ENCODE assay signal across 8 cellular contexts in the genomic region with DNA sequence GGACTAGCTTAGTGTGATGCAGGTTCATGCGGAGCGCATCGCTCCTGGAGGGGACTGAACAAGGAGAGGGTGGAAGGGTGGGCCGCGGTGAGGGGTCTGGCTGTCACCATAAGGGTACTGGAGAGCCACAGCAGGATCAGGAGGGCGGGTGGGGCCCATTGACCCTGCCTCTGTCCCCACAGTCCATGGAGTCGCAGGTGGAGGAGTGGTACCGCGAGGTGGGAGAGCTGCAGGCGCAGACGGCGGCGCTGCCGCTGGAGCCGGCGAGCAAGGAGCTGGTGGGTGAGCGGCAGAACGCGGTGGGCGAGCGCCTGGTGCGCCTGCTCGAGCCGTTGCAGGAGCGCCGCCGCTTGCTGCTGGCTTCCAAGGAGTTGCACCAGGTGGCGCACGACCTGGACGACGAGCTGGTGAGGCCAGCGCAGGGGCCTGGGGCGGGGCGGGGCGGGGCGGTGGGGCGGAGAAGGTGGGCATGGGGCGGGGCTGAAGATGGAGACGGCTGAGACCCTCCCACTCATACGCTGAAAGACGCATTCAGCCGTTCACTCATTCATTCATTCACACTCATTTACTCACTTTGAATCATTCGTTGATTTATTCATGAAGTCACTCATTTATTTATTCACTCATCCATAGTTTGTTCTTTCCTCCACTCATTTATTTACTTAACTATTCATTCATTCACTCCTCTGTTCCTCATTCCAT. TPM values are rescaled to one million over a fixed set of nuclear protein-coding genes. Genes with fewer than 3 reads are reported as not detected.
DNase-seq lines count a peak whose midpoint lies in the region; ATAC-seq lines count a peak whose summit lies in the region.

No MANE protein-coding gene starts in this region.

- H3K4me1 Mint-ChIP-seq in CD4-positive, CD25-positive, alpha-beta regulatory T cell: peaks cover 0 to 10% (median 5%) of the 10 kb centered on the region in 4 donors
- H3K4me1 Mint-ChIP-seq in T-cell: peaks cover 10 to 12% (median 11%) of the 10 kb centered on the region in 3 donors

- no peaks in the 10 kb centered on the region for H3K9me3 ChIP-seq in CD4-positive, CD25-positive, alpha-beta regulatory T cell (ENCODE audit: control insufficient read depth in 2 of 2, low read length in 2 of 2)
- H3K9me3 ChIP-seq in HUES64 (ENCODE audit: insufficient read depth, low read depth, low read length): 0 out of 2 replicates have a peak, but pooled peaks cover 3% of the 10 kb centered on the region
- H3K9me3 ChIP-seq in adipocyte (ENCODE audit: control insufficient read depth, low read length): no peaks in the 10 kb centered on the region

- POLR2A ChIA-PET in T-cell (lab: Charles Lee): no interaction called here

- H3K9me3 Mint-ChIP-seq in CD4-positive, CD25-positive, alpha-beta regulatory T cell: peaks cover 0 to 4% (median 0%) of the 10 kb centered on the region in 7 donors
- H3K9me3 Mint-ChIP-seq in T-cell: no peaks in the 10 kb centered on the region

- peaks cover 16% of the 10 kb centered on the region for H3K27me3 ChIP-seq in CD4-positive, CD25-positive, alpha-beta regulatory T cell (ENCODE audit: control insufficient read depth, insufficient read depth, low read length)
- H3K27me3 ChIP-seq in HUES64 (ENCODE audit: insufficient read depth, low read length) (peaks cover 44% of the 10 kb centered on the region), adipocyte (replicated peaks; ENCODE audit: control insufficient read depth, insufficient read depth, low read length) (peaks cover 43% of the 10 kb centered on the region)

- H3K4me3 Mint-ChIP-seq in CD4-positive, CD25-positive, alpha-beta regulatory T cell: peak overlapping the region in 3 of 4 donors; percentile 13 to 48 (median 33)
- H3K4me3 Mint-ChIP-seq in T-cell: peak overlapping the region in 1 of 3 donors; percentile 41

- no peak overlapping the region for H3K9ac ChIP-seq in HUES64 (ENCODE audit: low read depth, low read length)
- H3K9ac ChIP-seq in adipocyte (ENCODE audit: low read length): no peak overlapping the region

- CTCF ChIA-PET in T-cell (lab: Charles Lee): interaction anchor here (0.5 to 1.0 kb wide), 9 partner anchors 8 to 782 kb away, joined by 3 to 6 read pairs (median 4); partner anchors contain the start of gene LTBP4 (in 1 of the 2)

- no peaks in the 10 kb centered on the region for H3K36me3 ChIP-seq in CD4-positive, CD25-positive, alpha-beta regulatory T cell (ENCODE audit: control insufficient read depth, insufficient read depth, low read length)
- H3K36me3 ChIP-seq in HUES64 (ENCODE audit: insufficient read depth, low read length) (no peaks in the 10 kb centered on the region), adipocyte (ENCODE audit: control insufficient read depth, insufficient read depth, low read length, severe bottlenecking) (no peaks in the 10 kb centered on the region)

- peak; percentile 46 to 65 for ATAC-seq in CD4-positive, CD25-positive, alpha-beta regulatory T cell (ENCODE audit: low read depth in 2 of 2)
- ATAC-seq in T-cell (replicated peaks in 1 of 4) (peak; percentile 81 to 96 (median 84)), HG02623 (IDR thresholded peaks at IDR 0.05; ENCODE audit: unreplicated experiment) (no peak), HG03108 (IDR thresholded peaks at IDR 0.05; ENCODE audit: unreplicated experiment) (no peak)

- peaks cover 52% of the 10 kb centered on the region for H3K27me3 Mint-ChIP-seq in CD4-positive, CD25-positive, alpha-beta regulatory T cell
- H3K27me3 Mint-ChIP-seq in T-cell: peaks cover 44 to 54% of the 10 kb centered on the region in 2 donors

- H3K36me3 Mint-ChIP-seq in CD4-positive, CD25-positive, alpha-beta regulatory T cell: no peaks in the 10 kb centered on the region
- no peaks in the 10 kb centered on the region for H3K36me3 Mint-ChIP-seq in T-cell

- no peak overlapping the region for H3K27ac ChIP-seq in CD4-positive, CD25-positive, alpha-beta regulatory T cell (ENCODE audit: insufficient read depth, low read length, poor library complexity, severe bottlenecking)
- H3K27ac ChIP-seq in HUES64 (ENCODE audit: low read depth, low read length): no peak overlapping the region

- peaks cover 5% of the 10 kb centered on the region for H3K4me1 ChIP-seq in CD4-positive, CD25-positive, alpha-beta regulatory T cell (ENCODE audit: control insufficient read depth, insufficient read depth, low read length, poor library complexity, severe bottlenecking)
- no peaks in the 10 kb centered on the region for H3K4me1 ChIP-seq in HUES64 (ENCODE audit: insufficient read depth, low read length)
- no peaks in the 10 kb centered on the region for H3K4me1 ChIP-seq in adipocyte (ENCODE audit: control insufficient read depth, insufficient read depth, low read length)

- WGBS in HUES64: 3% methylated on average over 42 of the region's 43 CpGs

- no peak overlapping the region for H3K4me3 ChIP-seq in CD4-positive, CD25-positive, alpha-beta regulatory T cell (ENCODE audit: low read depth, low read length)
- H3K4me3 ChIP-seq in HUES64 (ENCODE audit: low read length) (peak overlapping the region; percentile 41), adipocyte (ENCODE audit: low read length) (no peak overlapping the region)

- H3K27ac Mint-ChIP-seq in CD4-positive, CD25-positive, alpha-beta regulatory T cell: peak overlapping the region in 1 of 3 donors; percentile 77
- H3K27ac Mint-ChIP-seq in T-cell: no peak overlapping the region

- DNase-seq in CD4-positive, CD25-positive, alpha-beta regulatory T cell: peak; percentile 49 to 65 (median 61)
- DNase-seq in T-cell (peak; percentile 30 to 75 (median 62)), adipocyte (ENCODE audit: low read depth) (peak; percentile 41), iPS-NIHi11 (ENCODE audit: low spot score) (peak; percentile 91)
- peak; percentile 83 for DNase-seq in stimulated activated CD4-positive, alpha-beta T cell treated with anti-CD3 and anti-CD28 coated beads, Interleukin-4, amount 100 ng/mL, for 1 hour

RNA-seq across cellular contexts. Expression of gene SHKBP1, which starts 27.5 kb away (rescaled TPM):
- 195 TPM for total RNA-seq in CD4-positive, CD25-positive, alpha-beta regulatory T cell
- 100 to 1,000 TPM; 120 to 172 (median 151) TPM for polyA plus RNA-seq in CD4-positive, CD25-positive, alpha-beta regulatory T cell
- polyA plus RNA-seq in HUES64 (2013, experiment 1 of 2): 48.2 TPM
- polyA plus RNA-seq in HUES64 (2013, experiment 2 of 2): 72.7 TPM
- 100 to 1,000 TPM; 117 to 153 (median 142) TPM for total RNA-seq in T-cell

RNA-seq across cellular contexts. Expression of gene LTBP4, which starts 52.0 kb away (rescaled TPM):
- 115 TPM for total RNA-seq in CD4-positive, CD25-positive, alpha-beta regulatory T cell
- polyA plus RNA-seq in CD4-positive, CD25-positive, alpha-beta regulatory T cell: 10 to 100 TPM; 20.7 to 32.0 (median 26.7) TPM
- 46.5 TPM for polyA plus RNA-seq in HUES64 (2013, experiment 1 of 2)
- 64.4 TPM for polyA plus RNA-seq in HUES64 (2013, experiment 2 of 2)
- total RNA-seq in T-cell: 100 to 1,000 TPM in 4 of 5 donors, 10 to 100 TPM in 1; 90.9 to 215 (median 160) TPM

Comparison
In these comparisons a context has a peak if more than half of its experiments do, and no peak if none do; other contexts are left out.
1. ATAC-seq: peak in CD4-positive, CD25-positive, alpha-beta regulatory T cell (2 of 2) and T-cell (4 of 4); none in HG02623 (single experiment) and HG03108 (single experiment).
2. DNase-seq: peak in every context shown above with its lines; median percentile 91 in iPS-NIHi11; 83 in stimulated activated CD4-positive, alpha-beta T cell treated with anti-CD3 and anti-CD28 coated beads, Interleukin-4, amount 100 ng/mL, for 1 hour; 62 in T-cell; 61 in CD4-positive, CD25-positive, alpha-beta regulatory T cell; 41 in adipocyte.